Comparison of ENCODE assay signal across 13 cellular contexts in genomic region chr13:114071991-114072390, GRCh38.
DNase-seq lines count a peak whose midpoint lies in the region; ATAC-seq and TF ChIP-seq lines count a peak whose summit lies in the region.
"Had no signal": no experiment of that assay in that cellular context is flagged by ENCODE, and none has a peak within 500 bp of the region (broad histone marks: within the 10 kb centered on the region; RNA-seq: fewer than 3 reads in every experiment).

No MANE protein-coding gene starts in this region.

- ATAC-seq in activated CD8-positive, alpha-beta memory T cell treated with anti-CD3 and anti-CD28 coated beads, Interleukin-2, amount 10 ng/mL, durations not matched to agents 7 days and 5 days = no peak
- ATAC-seq in activated T-cell treated with anti-CD3 and anti-CD28 coated beads, Interleukin-2, amount 50 U/mL, for 72 hours (replicated peaks in 1 of 2) = no peak
- ATAC-seq in left colon = no peak
- ATAC-seq in stimulated activated memory B cell treated with anti-CD40 and anti-IgM and Interleukin-4, amounts not matched to agents 10 μg/mL and 1 μg/mL and 100 μg/mL, for 72 hours = no peak
- ATAC-seq in GM21447 (IDR thresholded peaks at IDR 0.05; ENCODE audit: unreplicated experiment) = no peak
- ATAC-seq in PC-3 = no peak

- H3F3A ChIP-seq in PC-3 (ENCODE audit: low read length, unreplicated experiment) = no peaks in the 10 kb centered on the region

- no peaks in the 10 kb centered on the region for H3K36me3 ChIP-seq in PC-3 (ENCODE audit: low read depth, low read length)
- H3K36me3 ChIP-seq: transverse colon had no signal

- POLR2A ChIA-PET in PC-3 (lab: Charles Lee; ENCODE audit: unreplicated experiment) = no interaction called here

- DNase-seq in activated CD8-positive, alpha-beta memory T cell treated with anti-CD3 and anti-CD28 coated beads, Interleukin-2, amount 50 U/mL, for 4 hours = peak; percentile 2
- no peak for DNase-seq in activated CD8-positive, alpha-beta memory T cell treated with anti-CD3 and anti-CD28 coated beads, Interleukin-2, amount 10 ng/mL, durations not matched to agents 7 days and 5 days
- no peak for DNase-seq in activated T-cell treated with anti-CD3 and anti-CD28 coated beads, Interleukin-2, amount 50 U/mL, for 72 hours
- peak; percentile 3 to 20 for DNase-seq in left colon
- DNase-seq in PC-3 = no peak
- no peak for DNase-seq in effector CD8-positive, alpha-beta T cell (lab: John Stamatoyannopoulos, UW)
- DNase-seq: DMS153, mesenchymal stem cell, T-helper 9 cell, transverse colon had no signal

- H3K36me3 Mint-ChIP-seq in activated CD8-positive, alpha-beta memory T cell treated with anti-CD3 and anti-CD28 coated beads, Interleukin-2, amount 10 ng/mL, durations not matched to agents 7 days and 5 days = peaks cover 32% of the 10 kb centered on the region
- H3K36me3 Mint-ChIP-seq in activated T-cell treated with anti-CD3 and anti-CD28 coated beads, Interleukin-2, amount 50 U/mL, for 72 hours (ENCODE audit: insufficient read depth in 2 of 2) = peaks cover 6 to 14% of the 10 kb centered on the region in 2 donors
- peaks cover 41% of the 10 kb centered on the region for H3K36me3 Mint-ChIP-seq in stimulated activated memory B cell treated with anti-CD40 and anti-IgM and Interleukin-4, amounts not matched to agents 10 μg/mL and 1 μg/mL and 100 μg/mL, for 72 hours

- H3K9me3 ChIP-seq in PC-3 (ENCODE audit: low read length) = no peaks in the 10 kb centered on the region
- H3K9me3 ChIP-seq: transverse colon had no signal

- no peak overlapping the region for H3K4me3 ChIP-seq in PC-3 (ENCODE audit: low read length)
- H3K4me3 ChIP-seq: hepatocyte, transverse colon had no signal

- 0 out of 2 replicates have a peak, but pooled peaks cover 6% of the 10 kb centered on the region for H3K79me2 ChIP-seq in PC-3 (ENCODE audit: low read length)
- H3K79me2 ChIP-seq: hepatocyte had no signal

- H4K20me1 ChIP-seq in PC-3 (ENCODE audit: low read length) = no peaks in the 10 kb centered on the region

- no peak overlapping the region for H3K27ac ChIP-seq in PC-3 (ENCODE audit: low read length)
- H3K27ac ChIP-seq: hepatocyte, transverse colon had no signal

- intact Hi-C loops in left colon (cut with DNase I, micrococcal nuclease) (no loop called here), PC-3 (cut with micrococcal nuclease) (no loop called here)

- H3K4me2 ChIP-seq in PC-3 (ENCODE audit: low read length) = no peak overlapping the region
- H3K4me2 ChIP-seq: hepatocyte had no signal

- CTCF ChIA-PET in activated CD8-positive, alpha-beta memory T cell treated with anti-CD3 and anti-CD28 coated beads, Interleukin-2, amount 10 ng/mL, durations not matched to agents 7 days and 5 days (lab: Charles Lee) = no interaction called here
- CTCF ChIA-PET in PC-3 (lab: Charles Lee) = no interaction called here

- H3K27ac Mint-ChIP-seq in activated CD8-positive, alpha-beta memory T cell treated with anti-CD3 and anti-CD28 coated beads, Interleukin-2, amount 10 ng/mL, durations not matched to agents 7 days and 5 days = no peak overlapping the region
- H3K27ac Mint-ChIP-seq in activated T-cell treated with anti-CD3 and anti-CD28 coated beads, Interleukin-2, amount 50 U/mL, for 72 hours = peak overlapping the region; percentile 73
- peak overlapping the region; percentile 47 for H3K27ac Mint-ChIP-seq in stimulated activated memory B cell treated with anti-CD40 and anti-IgM and Interleukin-4, amounts not matched to agents 10 μg/mL and 1 μg/mL and 100 μg/mL, for 72 hours

- H3K4me1 ChIP-seq in PC-3 (ENCODE audit: insufficient read depth, low read length) = peaks cover 9% of the 10 kb centered on the region

- H3K4me1 Mint-ChIP-seq in activated CD8-positive, alpha-beta memory T cell treated with anti-CD3 and anti-CD28 coated beads, Interleukin-2, amount 10 ng/mL, durations not matched to agents 7 days and 5 days = peaks cover 17% of the 10 kb centered on the region
- H3K4me1 Mint-ChIP-seq in activated T-cell treated with anti-CD3 and anti-CD28 coated beads, Interleukin-2, amount 50 U/mL, for 72 hours (ENCODE audit: low read depth) = peaks cover 33% of the 10 kb centered on the region
- H3K4me1 Mint-ChIP-seq in stimulated activated memory B cell treated with anti-CD40 and anti-IgM and Interleukin-4, amounts not matched to agents 10 μg/mL and 1 μg/mL and 100 μg/mL, for 72 hours = peaks cover 43% of the 10 kb centered on the region

- no peaks in the 10 kb centered on the region for H3K27me3 ChIP-seq in PC-3 (ENCODE audit: low read length)
- H3K27me3 ChIP-seq: hepatocyte, transverse colon had no signal

- TF ChIP-seq CTCF in PC-3 (conservative IDR thresholded peaks at IDR 0.05; ENCODE audit: low read depth, low read length) = no peak

- no peaks in the 10 kb centered on the region for H3K27me3 Mint-ChIP-seq in activated CD8-positive, alpha-beta memory T cell treated with anti-CD3 and anti-CD28 coated beads, Interleukin-2, amount 10 ng/mL, durations not matched to agents 7 days and 5 days
- H3K27me3 Mint-ChIP-seq in activated T-cell treated with anti-CD3 and anti-CD28 coated beads, Interleukin-2, amount 50 U/mL, for 72 hours (ENCODE audit: low read depth) = no peaks in the 10 kb centered on the region
- no peaks in the 10 kb centered on the region for H3K27me3 Mint-ChIP-seq in stimulated activated memory B cell treated with anti-CD40 and anti-IgM and Interleukin-4, amounts not matched to agents 10 μg/mL and 1 μg/mL and 100 μg/mL, for 72 hours

- H3K9ac ChIP-seq in PC-3 (ENCODE audit: low read length) = no peak overlapping the region

- BruUV-seq in PC-3 (replicated peaks; lab: Mats Ljungman, UMichigan) = no TSS peak

- H3K9me3 Mint-ChIP-seq in activated CD8-positive, alpha-beta memory T cell treated with anti-CD3 and anti-CD28 coated beads, Interleukin-2, amount 10 ng/mL, durations not matched to agents 7 days and 5 days (ENCODE audit: low read depth) = peaks cover 3% of the 10 kb centered on the region
- H3K9me3 Mint-ChIP-seq in activated T-cell treated with anti-CD3 and anti-CD28 coated beads, Interleukin-2, amount 50 U/mL, for 72 hours = peaks cover 2% of the 10 kb centered on the region in 2 donors
- H3K9me3 Mint-ChIP-seq in stimulated activated memory B cell treated with anti-CD40 and anti-IgM and Interleukin-4, amounts not matched to agents 10 μg/mL and 1 μg/mL and 100 μg/mL, for 72 hours = peaks cover 3% of the 10 kb centered on the region

- H2AFZ ChIP-seq in PC-3 (ENCODE audit: low read length) = no peak overlapping the region
- H2AFZ ChIP-seq: hepatocyte had no signal

- H3K4me3 Mint-ChIP-seq in activated CD8-positive, alpha-beta memory T cell treated with anti-CD3 and anti-CD28 coated beads, Interleukin-2, amount 10 ng/mL, durations not matched to agents 7 days and 5 days = no peak overlapping the region
- no peak overlapping the region for H3K4me3 Mint-ChIP-seq in activated T-cell treated with anti-CD3 and anti-CD28 coated beads, Interleukin-2, amount 50 U/mL, for 72 hours
- no peak overlapping the region for H3K4me3 Mint-ChIP-seq in stimulated activated memory B cell treated with anti-CD40 and anti-IgM and Interleukin-4, amounts not matched to agents 10 μg/mL and 1 μg/mL and 100 μg/mL, for 72 hours

- H3K9me2 ChIP-seq in PC-3 (replicated peaks; ENCODE audit: low read length) = no peaks in the 10 kb centered on the region

Comparison
In these comparisons a context has a peak if more than half of its experiments do, and no peak if none do; other contexts are left out.
1. DNase-seq: peak in activated CD8-positive, alpha-beta memory T cell treated with anti-CD3 and anti-CD28 coated beads, Interleukin-2, amount 50 U/mL, for 4 hours (single experiment) and left colon (2 of 2); none in activated CD8-positive, alpha-beta memory T cell treated with anti-CD3 and anti-CD28 coated beads, Interleukin-2, amount 10 ng/mL, durations not matched to agents 7 days and 5 days (single experiment), activated T-cell treated with anti-CD3 and anti-CD28 coated beads, Interleukin-2, amount 50 U/mL, for 72 hours (0 of 2), PC-3 (single experiment) and effector CD8-positive, alpha-beta T cell (single experiment).